ENCODE assay signal across 8 cellular contexts in the genomic region with DNA sequence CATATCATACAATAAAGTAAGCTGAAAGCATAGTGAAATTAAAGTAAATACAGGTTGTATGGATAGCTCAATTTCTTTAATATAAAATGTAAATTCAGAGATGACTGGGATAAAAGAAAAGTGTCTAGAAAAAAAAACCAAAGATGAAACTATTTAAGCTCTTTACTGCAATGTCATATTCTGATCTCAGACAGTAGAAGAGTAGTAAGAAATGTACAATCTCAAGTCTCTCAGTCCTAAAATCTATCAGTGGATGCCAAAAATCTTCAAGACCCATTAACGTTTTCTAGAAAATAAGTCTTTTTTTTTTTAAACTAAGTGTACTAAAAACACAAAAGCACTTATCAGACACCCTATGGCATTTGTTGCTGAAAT. TPM values are rescaled to one million over a fixed set of nuclear protein-coding genes. Genes with fewer than 3 reads are reported as not detected.
DNase-seq lines count a peak whose midpoint lies in the region; TF ChIP-seq lines count a peak whose summit lies in the region.

No MANE protein-coding gene starts in this region.

- H3K36me3 ChIP-seq in CD8-positive, alpha-beta memory T cell (ENCODE audit: insufficient read depth, low read length) = no peaks in the 10 kb centered on the region
- H3K36me3 ChIP-seq in HUES64 (ENCODE audit: insufficient read depth, low read length) (no peaks in the 10 kb centered on the region), colonic mucosa (no peaks in the 10 kb centered on the region), parathyroid adenoma (ENCODE audit: control insufficient read depth, insufficient read depth, low read length) (no peaks in the 10 kb centered on the region)

- WGBS in HUES64 = 100% methylated on average over 1 of the region's 1 CpG

- H3K4me3 ChIP-seq in CD8-positive, alpha-beta memory T cell (ENCODE audit: low read length) = peak overlapping the region; percentile 55
- peak overlapping the region; percentile 2; the same call in 1 of the 2 replicates for H3K4me3 ChIP-seq in HUES64 (ENCODE audit: low read length)
- H3K4me3 ChIP-seq in colonic mucosa = peak overlapping the region; percentile 18
- no peak overlapping the region for H3K4me3 ChIP-seq in parathyroid adenoma (ENCODE audit: low read depth, low read length)

- CTCF ChIA-PET in CD8-positive, alpha-beta memory T cell (lab: Charles Lee) = interaction anchor here (0.7 to 2.9 kb wide), 4 partner anchors 14 to 35 kb away, joined by 4 to 20 read pairs (median 5); partner anchors contain the start of genes MGARP and NAA15

- H3K79me2 ChIP-seq in parathyroid adenoma = no peaks in the 10 kb centered on the region

- no peaks in the 10 kb centered on the region for H3K27me3 ChIP-seq in CD8-positive, alpha-beta memory T cell (ENCODE audit: insufficient read depth, low read length, poor library complexity, severe bottlenecking)
- H3K27me3 ChIP-seq in HUES64 (ENCODE audit: insufficient read depth, low read length) (no peaks in the 10 kb centered on the region), colonic mucosa (no peaks in the 10 kb centered on the region), parathyroid adenoma (ENCODE audit: control insufficient read depth, insufficient read depth, low read length) (no peaks in the 10 kb centered on the region)

- peak overlapping the region; percentile 75 to 97 (median 90) for H3K27ac Mint-ChIP-seq in CD8-positive, alpha-beta memory T cell

- H3K27ac ChIP-seq in CD8-positive, alpha-beta memory T cell (ENCODE audit: low read depth, low read length) = peak overlapping the region; percentile 49
- no peak overlapping the region for H3K27ac ChIP-seq in HUES64 (ENCODE audit: low read depth, low read length)
- H3K27ac ChIP-seq in colonic mucosa = peak overlapping the region; percentile 30
- no peak overlapping the region for H3K27ac ChIP-seq in parathyroid adenoma

- H3K9me3 ChIP-seq in CD8-positive, alpha-beta memory T cell (ENCODE audit: low read length) = no peaks in the 10 kb centered on the region
- no peaks in the 10 kb centered on the region for H3K9me3 ChIP-seq in HUES64 (ENCODE audit: insufficient read depth, low read depth, low read length)
- no peaks in the 10 kb centered on the region for H3K9me3 ChIP-seq in colonic mucosa
- no peaks in the 10 kb centered on the region for H3K9me3 ChIP-seq in parathyroid adenoma (ENCODE audit: control insufficient read depth, low read length)

- POLR2A ChIA-PET in CD8-positive, alpha-beta memory T cell (lab: Charles Lee) = interaction anchor here (0.8 to 2.1 kb wide), 4 partner anchors 11 to 88 kb away, joined by 3 to 8 read pairs (median 4); partner anchors contain the start of gene NAA15

- peaks cover 12% of the 10 kb centered on the region for H3K4me1 ChIP-seq in CD8-positive, alpha-beta memory T cell (ENCODE audit: insufficient read depth, low read length)
- peaks cover 20% of the 10 kb centered on the region for H3K4me1 ChIP-seq in HUES64 (ENCODE audit: insufficient read depth, low read length)
- no peaks in the 10 kb centered on the region for H3K4me1 ChIP-seq in colonic mucosa
- H3K4me1 ChIP-seq in parathyroid adenoma = no peaks in the 10 kb centered on the region

- H2AFZ ChIP-seq in parathyroid adenoma = peak overlapping the region; percentile 17

- no peak for DNase-seq in CD8-positive, alpha-beta memory T cell
- no peak for DNase-seq in colonic mucosa
- DNase-seq in stimulated activated CD4-positive, alpha-beta T cell treated with anti-CD3 and anti-CD28 coated beads, Interleukin-4, amount 100 ng/mL, for 24 hours = no peak
- no peak for DNase-seq in NCI-H226
- DNase-seq in NCI-H1694 (lab: John Stamatoyannopoulos, UW) = no peak
- DNase-seq in stimulated activated CD4-positive, alpha-beta T cell treated with anti-CD3 and anti-CD28 coated beads, Interleukin-4, amount 100 ng/mL, for 1 hour = no peak

- intact Hi-C loops in colonic mucosa (cut with DNase I) = no loop called here

- H3K9me3 Mint-ChIP-seq in CD8-positive, alpha-beta memory T cell = no peaks in the 10 kb centered on the region

- peaks cover 0 to 1% of the 10 kb centered on the region in 2 donors for H3K27me3 Mint-ChIP-seq in CD8-positive, alpha-beta memory T cell

- peak overlapping the region; percentile 69 to 91 (median 85) for H3K4me3 Mint-ChIP-seq in CD8-positive, alpha-beta memory T cell

- H3K36me3 Mint-ChIP-seq in CD8-positive, alpha-beta memory T cell = no peaks in the 10 kb centered on the region

- H3K9ac ChIP-seq in HUES64 (ENCODE audit: low read depth, low read length) = no peak overlapping the region
- peak overlapping the region in 1 of 2 donors; percentile 16 for H3K9ac ChIP-seq in colonic mucosa (ENCODE audit: low read depth in 2 of 2, low read length in 2 of 2)
- no peak overlapping the region for H3K9ac ChIP-seq in parathyroid adenoma

- peaks cover 15 to 24% (median 19%) of the 10 kb centered on the region in 3 donors for H3K4me1 Mint-ChIP-seq in CD8-positive, alpha-beta memory T cell

- no peak overlapping the region for H3K4me2 ChIP-seq in parathyroid adenoma (ENCODE audit: low read length)

- TF ChIP-seq CTCF in colonic mucosa (IDR thresholded peaks at IDR 0.05) (no peak), parathyroid adenoma (IDR thresholded peaks at IDR 0.05) (no peak)

RNA-seq across cellular contexts. Expression of gene MGARP, which starts 13.8 kb away (rescaled TPM):
- total RNA-seq in CD8-positive, alpha-beta memory T cell = not detected
- polyA plus RNA-seq in CD8-positive, alpha-beta memory T cell = 0.84 TPM
- 1.2 TPM for polyA plus RNA-seq in HUES64 (2013, experiment 1 of 2)
- 3.4 TPM for polyA plus RNA-seq in HUES64 (2013, experiment 2 of 2)
- under 1 TPM in 1 of 2 donors, not detected in 1; 0.32 TPM for total RNA-seq in colonic mucosa

RNA-seq across cellular contexts. Expression of gene NAA15, which starts 35.1 kb away (rescaled TPM):
- 100 to 1,000 TPM; 116 to 122 TPM for total RNA-seq in CD8-positive, alpha-beta memory T cell
- polyA plus RNA-seq in CD8-positive, alpha-beta memory T cell = 47.0 TPM
- polyA plus RNA-seq in HUES64 (2013, experiment 1 of 2) = 80.9 TPM
- 76.1 TPM for polyA plus RNA-seq in HUES64 (2013, experiment 2 of 2)
- total RNA-seq in colonic mucosa = 10 to 100 TPM; 32.4 to 55.5 TPM

RNA-seq across cellular contexts. Expression of gene NDUFC1, which starts 36.1 kb away (rescaled TPM):
- 10 to 100 TPM; 49.6 to 50.2 TPM for total RNA-seq in CD8-positive, alpha-beta memory T cell
- 146 TPM for polyA plus RNA-seq in CD8-positive, alpha-beta memory T cell
- 81.1 TPM for polyA plus RNA-seq in HUES64 (2013, experiment 1 of 2)
- 80.7 TPM for polyA plus RNA-seq in HUES64 (2013, experiment 2 of 2)
- 10 to 100 TPM; 82.1 to 89.9 TPM for total RNA-seq in colonic mucosa

Comparison
In these comparisons a context has a peak if more than half of its experiments do, and no peak if none do; other contexts are left out.
1. H3K27ac ChIP-seq: peak in CD8-positive, alpha-beta memory T cell (single experiment) and colonic mucosa (single experiment); none in HUES64 (single experiment) and parathyroid adenoma (single experiment).